In genomic region chr10:21495002-21495685, GRCh38 we compare ENCODE assay signal across 8 cellular contexts. TPM values are rescaled to one million over a fixed set of nuclear protein-coding genes. Genes with fewer than 3 reads are reported as not detected.
DNase-seq lines count a peak whose midpoint lies in the region; ATAC-seq, FAIRE-seq and TF ChIP-seq lines count a peak whose summit lies in the region.

No MANE protein-coding gene starts in this region.

- H3K36me3 Mint-ChIP-seq in CD4-positive, alpha-beta memory T cell: no peaks in the 10 kb centered on the region

- no peak overlapping the region for H3K27ac ChIP-seq in CD4-positive, alpha-beta memory T cell (ENCODE audit: low read depth, low read length)
- H3K27ac ChIP-seq in ascending aorta: peak overlapping the region; percentile 15 to 46
- H3K27ac ChIP-seq in tibial nerve: peak overlapping the region; percentile 74 to 90 (median 82)

- TF ChIP-seq CTCF in ascending aorta (IDR thresholded peaks at IDR 0.05): no peak
- no peak for TF ChIP-seq CTCF in tibial nerve (IDR thresholded peaks at IDR 0.05)

- peaks cover 60% of the 10 kb centered on the region for H3K27me3 ChIP-seq in CD4-positive, alpha-beta memory T cell (ENCODE audit: insufficient read depth, low read length)
- H3K27me3 ChIP-seq in ascending aorta: no peaks in the 10 kb centered on the region
- H3K27me3 ChIP-seq in tibial nerve: no peaks in the 10 kb centered on the region

- H3K27me3 Mint-ChIP-seq in CD4-positive, alpha-beta memory T cell: peaks cover 42 to 53% of the 10 kb centered on the region in 2 donors

- peaks cover 0 to 3% (median 0%) of the 10 kb centered on the region in 8 donors for H3K9me3 Mint-ChIP-seq in CD4-positive, alpha-beta memory T cell

- peak overlapping the region in 5 of 7 donors; percentile 13 to 67 (median 60) for H3K27ac Mint-ChIP-seq in CD4-positive, alpha-beta memory T cell

- H3K4me1 ChIP-seq in CD4-positive, alpha-beta memory T cell (ENCODE audit: insufficient read depth, low read length): peaks cover 32% of the 10 kb centered on the region
- H3K4me1 ChIP-seq in ascending aorta: peaks cover 3% of the 10 kb centered on the region in 2 donors
- peaks cover 0 to 34% (median 10%) of the 10 kb centered on the region in 4 donors for H3K4me1 ChIP-seq in tibial nerve

- intact Hi-C loops in CD4-positive, alpha-beta memory T cell (cut with micrococcal nuclease): loop anchor here (1.0 to 10.0 kb wide), 8 partner anchors 180 to 1600 kb away; partner anchors contain the start of genes BMI1 and MSRB2
- intact Hi-C loops in ascending aorta (cut with DNase I): loop anchor here (2.0 to 10.0 kb wide), 8 partner anchors 203 to 1567 kb away; partner anchors contain the start of genes COMMD3 and DNAJC1

- TF ChIP-seq POLR2A in tibial nerve (IDR thresholded peaks at IDR 0.05) (no peak), GM12891 (IDR thresholded peaks at IDR 0.05; ENCODE audit: low read depth, low read length) (no peak)

- POLR2A ChIA-PET in CD4-positive, alpha-beta memory T cell (lab: Charles Lee; ENCODE audit: partially characterized antibody): interaction anchor here (1.0 to 4.7 kb wide), 10 partner anchors 31 to 941 kb away, joined by 3 to 57 read pairs (median 5); partner anchors contain the start of genes DNAJC1, MLLT10 and SKIDA1

- peaks cover 12 to 36% (median 17%) of the 10 kb centered on the region in 4 donors for H3K4me1 Mint-ChIP-seq in CD4-positive, alpha-beta memory T cell

- ATAC-seq in HG02798 (IDR thresholded peaks at IDR 0.05; ENCODE audit: poor library complexity, unreplicated experiment): peak; percentile 1
- ATAC-seq in GM18502 (IDR thresholded peaks at IDR 0.05; ENCODE audit: poor library complexity, unreplicated experiment): no peak

- no peaks in the 10 kb centered on the region for H3K9me3 ChIP-seq in CD4-positive, alpha-beta memory T cell (ENCODE audit: control insufficient read depth in 1 of 2, low read length in 2 of 2)
- H3K9me3 ChIP-seq in ascending aorta: no peaks in the 10 kb centered on the region
- H3K9me3 ChIP-seq in tibial nerve: no peaks in the 10 kb centered on the region

- WGBS in tibial nerve, 2 donors: 0% methylated on average over 35 of the region's 35 CpGs

- FAIRE-seq in GM12891 (lab: Jason Lieb, UNC): no peak

- peak overlapping the region; percentile 17 to 66 for H3K4me3 ChIP-seq in CD4-positive, alpha-beta memory T cell (ENCODE audit: low read length in 2 of 2)
- H3K4me3 ChIP-seq in ascending aorta (peak overlapping the region; percentile 68 to 95), tibial nerve (peak overlapping the region; percentile 53 to 73 (median 70))

- CTCF ChIA-PET in CD4-positive, alpha-beta memory T cell (lab: Charles Lee; ENCODE audit: partially characterized antibody): interaction anchor here (0.6 to 3.7 kb wide), 29 partner anchors 8 to 1495 kb away, joined by 3 to 44 read pairs (median 4); partner anchors contain the start of gene SKIDA1

- DNase-seq in CD4-positive, alpha-beta memory T cell: no peak
- DNase-seq in ascending aorta (ENCODE audit: low spot score in 2 of 2) (no peak), kidney glomerular epithelial cell (lab: John Stamatoyannopoulos, UW) (peak; percentile 34), tibial nerve (ENCODE audit: low spot score in 2 of 2) (no peak), GM12891 (ENCODE audit: insufficient read length, low spot score) (no peak), islet precursor cell (no peak)

- peak overlapping the region; percentile 82 to 93 (median 90) for H3K4me3 Mint-ChIP-seq in CD4-positive, alpha-beta memory T cell

- no peaks in the 10 kb centered on the region for H3K36me3 ChIP-seq in CD4-positive, alpha-beta memory T cell (ENCODE audit: insufficient read depth, low read length)
- no peaks in the 10 kb centered on the region for H3K36me3 ChIP-seq in ascending aorta
- no peaks in the 10 kb centered on the region for H3K36me3 ChIP-seq in tibial nerve

- TF ChIP-seq EP300 in tibial nerve (IDR thresholded peaks at IDR 0.05): no peak

TF ChIP-seq in GM12891, 5 proteins besides CTCF, POLR2A, EP300 and RAD21:
- TF ChIP-seq TAF1 (IDR thresholded peaks at IDR 0.05; ENCODE audit: low read depth, low read length) (no peak), POU2F2 (IDR thresholded peaks at IDR 0.05; ENCODE audit: low read depth, low read length) (no peak), SPI1 (IDR thresholded peaks at IDR 0.05; ENCODE audit: low read depth, low read length) (no peak)

RNA-seq across cellular contexts. Expression of gene SKIDA1, which starts 30.3 kb away (rescaled TPM):
- under 1 TPM; 0.39 to 0.73 TPM for total RNA-seq in CD4-positive, alpha-beta memory T cell
- under 1 TPM; 0.13 to 0.94 TPM for polyA plus RNA-seq in CD4-positive, alpha-beta memory T cell
- total RNA-seq in ascending aorta (not detected), tibial nerve (1 to 10 TPM in 3 of 4 donors, under 1 TPM in 1; 0.39 to 5.2 (median 2.3) TPM)
- polyA plus RNA-seq in GM12891 (2012; ENCODE audit: low read depth, missing spikeins): 0.10 TPM

RNA-seq across cellular contexts. Expression of gene MLLT10, which starts 38.9 kb away (rescaled TPM):
- total RNA-seq in CD4-positive, alpha-beta memory T cell: 10 to 100 TPM; 64.6 to 73.4 TPM
- 1 to 10 TPM; 5.2 to 8.5 TPM for polyA plus RNA-seq in CD4-positive, alpha-beta memory T cell
- 16.3 TPM for total RNA-seq in ascending aorta
- total RNA-seq in tibial nerve: 10 to 100 TPM; 40.6 to 60.9 (median 47.5) TPM
- 20.4 TPM for polyA plus RNA-seq in GM12891 (2012; ENCODE audit: low read depth, missing spikeins)
